ENCODE assay signal across 8 cellular contexts in the genomic region with DNA sequence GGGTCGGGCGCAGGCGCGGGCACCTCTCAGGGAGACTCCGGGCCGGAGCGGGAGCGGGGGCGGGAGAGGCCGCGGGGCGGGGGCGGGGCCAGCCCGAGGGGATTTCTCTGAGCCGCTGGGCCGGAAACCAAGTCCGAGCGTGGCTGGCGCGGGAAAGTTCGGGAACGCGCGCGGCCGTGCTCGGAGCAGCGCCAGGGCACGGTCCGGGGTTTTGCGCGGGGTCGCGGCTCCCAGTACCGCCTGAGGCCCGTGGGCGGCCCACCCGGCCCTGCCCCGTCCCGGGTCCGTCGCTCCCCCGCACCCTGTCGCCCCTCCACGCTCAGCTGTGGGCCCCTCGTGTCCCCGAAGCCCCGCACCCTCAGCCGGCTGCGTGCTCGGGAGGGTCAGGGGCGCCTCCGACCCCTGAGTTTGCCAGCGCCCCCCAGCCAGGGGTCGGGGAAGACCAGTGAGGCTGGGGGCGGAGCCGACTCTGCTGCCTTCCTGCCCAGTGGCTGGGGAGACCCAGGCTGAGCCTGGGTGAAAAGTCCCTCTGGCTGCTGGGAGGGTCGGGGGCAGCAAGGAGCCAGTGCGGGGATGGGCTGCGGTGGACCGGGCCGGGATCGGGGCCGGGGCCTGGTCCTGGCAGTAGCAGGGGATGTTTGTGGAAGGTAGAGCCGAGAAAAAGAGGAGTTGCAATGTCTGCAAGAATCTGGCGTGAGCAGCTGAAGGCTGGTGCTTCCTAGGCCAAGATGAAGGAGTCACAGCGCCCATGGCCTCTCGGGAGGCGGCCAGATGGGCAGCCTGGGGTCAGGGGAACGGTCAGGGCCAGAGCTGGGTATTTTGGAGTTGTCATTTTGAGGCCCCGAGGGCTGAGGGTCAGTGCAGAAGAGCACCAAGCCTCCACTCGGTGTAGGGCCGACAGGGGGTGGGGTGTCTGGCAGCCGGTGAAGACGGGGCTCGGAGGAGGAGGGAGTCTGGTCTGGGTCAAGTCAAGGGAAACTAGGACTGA. TPM values are rescaled to one million over a fixed set of nuclear protein-coding genes. Genes with fewer than 3 reads are reported as not detected.
DNase-seq lines count a peak whose midpoint lies in the region; ATAC-seq and TF ChIP-seq lines count a peak whose summit lies in the region.

No MANE protein-coding gene starts in this region.

- H3K27ac ChIP-seq in DOHH2 (ENCODE audit: low read depth, low read length) (peak overlapping the region; percentile 49), mucosa of rectum (ENCODE audit: low read depth in 2 of 2, low read length in 2 of 2) (peak overlapping the region; percentile 68 to 77), upper lobe of left lung (peak overlapping the region; percentile 84 to 98 (median 89))

- TF ChIP-seq CTCF in DOHH2 (IDR thresholded peaks at IDR 0.05; ENCODE audit: low read depth, low read length, poor library complexity, severe bottlenecking) (no peak), WI38 (IDR thresholded peaks at IDR 0.05; ENCODE audit: low read depth, low read length) (no peak), upper lobe of left lung (IDR thresholded peaks at IDR 0.05) (no peak)

- no peaks in the 10 kb centered on the region for H3K9me2 ChIP-seq in DOHH2 (replicated peaks; ENCODE audit: control insufficient read depth, low read length)

- 1 to 2% methylated on average over 34 to 63 of the region's 76 CpGs for WGBS in upper lobe of left lung, 2 donors

- peaks cover 64% of the 10 kb centered on the region for H3K79me2 ChIP-seq in DOHH2 (ENCODE audit: control insufficient read depth, low read length)

- DNase-seq in upper lobe of left lung (peak in 1 of 2 donors; percentile 42), KG1 (lab: John Stamatoyannopoulos, UW) (no peak)

- H3K27me3 ChIP-seq in DOHH2 (ENCODE audit: control insufficient read depth, low read length): no peaks in the 10 kb centered on the region
- H3K27me3 ChIP-seq in endocrine pancreas (ENCODE audit: control insufficient read depth, insufficient read depth, low read length): no peaks in the 10 kb centered on the region
- no peaks in the 10 kb centered on the region for H3K27me3 ChIP-seq in mucosa of rectum (ENCODE audit: control insufficient read depth in 2 of 2, insufficient read depth in 2 of 2, low read length in 2 of 2)
- no peaks in the 10 kb centered on the region for H3K27me3 ChIP-seq in upper lobe of left lung

- H3K4me2 ChIP-seq in DOHH2 (ENCODE audit: low read length): peak overlapping the region; percentile 64

- TF ChIP-seq EP300 in upper lobe of left lung (IDR thresholded peaks at IDR 0.05): no peak

- peaks cover 24% of the 10 kb centered on the region for H3K4me1 ChIP-seq in DOHH2 (ENCODE audit: control insufficient read depth, low read length)
- no peaks in the 10 kb centered on the region for H3K4me1 ChIP-seq in endocrine pancreas (ENCODE audit: control insufficient read depth, insufficient read depth, low read length)
- H3K4me1 ChIP-seq in mucosa of rectum (ENCODE audit: control insufficient read depth in 2 of 2, insufficient read depth in 2 of 2, low read length in 2 of 2): peaks cover 13 to 27% of the 10 kb centered on the region in 2 donors
- peaks cover 25 to 41% (median 29%) of the 10 kb centered on the region in 4 donors for H3K4me1 ChIP-seq in upper lobe of left lung

- peaks cover 3% of the 10 kb centered on the region; the same call in 1 of the 2 replicates for H4K20me1 ChIP-seq in DOHH2 (ENCODE audit: control insufficient read depth, insufficient read depth, low read depth, low read length)

- ATAC-seq in GM19351 (IDR thresholded peaks at IDR 0.05; ENCODE audit: unreplicated experiment) (peak; percentile 31), HG03442 (IDR thresholded peaks at IDR 0.05; ENCODE audit: unreplicated experiment) (peak; percentile 27), upper lobe of left lung (ENCODE audit: low FRiP score in 2 of 2) (peak; percentile 12 to 61)

- H3K36me3 ChIP-seq in DOHH2 (ENCODE audit: control insufficient read depth, low read length) (peaks cover 39% of the 10 kb centered on the region), endocrine pancreas (ENCODE audit: control insufficient read depth, insufficient read depth, low read length) (no peaks in the 10 kb centered on the region), mucosa of rectum (ENCODE audit: control insufficient read depth in 2 of 2, insufficient read depth in 2 of 2, low read length in 2 of 2) (peaks cover 2 to 5% of the 10 kb centered on the region in 2 donors), upper lobe of left lung (peaks cover 0 to 13% (median 4%) of the 10 kb centered on the region in 4 donors)

- no peaks in the 10 kb centered on the region for H3K9me3 ChIP-seq in DOHH2 (ENCODE audit: control insufficient read depth, insufficient read depth, low read length)
- H3K9me3 ChIP-seq in endocrine pancreas (ENCODE audit: control insufficient read depth, low read length): no peaks in the 10 kb centered on the region
- H3K9me3 ChIP-seq in mucosa of rectum (ENCODE audit: control insufficient read depth in 2 of 2, low read length in 2 of 2): no peaks in the 10 kb centered on the region
- H3K9me3 ChIP-seq in upper lobe of left lung: no peaks in the 10 kb centered on the region

- H3K4me3 ChIP-seq in DOHH2 (ENCODE audit: low read length): peak overlapping the region; percentile 79
- peak overlapping the region; percentile 81 for H3K4me3 ChIP-seq in WI38 (ENCODE audit: low read depth, low read length)
- H3K4me3 ChIP-seq in endocrine pancreas (ENCODE audit: control insufficient read depth, insufficient read depth, low read length): peak overlapping the region; percentile 11
- peak overlapping the region; percentile 70 to 88 for H3K4me3 ChIP-seq in mucosa of rectum (ENCODE audit: low read length in 2 of 2)
- H3K4me3 ChIP-seq in upper lobe of left lung: peak overlapping the region; percentile 78 to 100 (median 93)

- no peak for TF ChIP-seq POLR2A in upper lobe of left lung (IDR thresholded peaks at IDR 0.05)

- no peaks in the 10 kb centered on the region for H3F3A ChIP-seq in DOHH2 (ENCODE audit: control insufficient read depth, insufficient read depth)

- H3K9ac ChIP-seq in endocrine pancreas (ENCODE audit: control insufficient read depth, insufficient read depth, low read length) (peak overlapping the region; percentile 87), mucosa of rectum (ENCODE audit: low read depth in 1 of 2, low read length in 2 of 2) (peak overlapping the region; percentile 57 to 85)

RNA-seq across cellular contexts. Expression of gene TRAF2, which starts 0.6 kb away (rescaled TPM):
- 10 to 100 TPM; 10.6 to 20.8 (median 13.4) TPM for total RNA-seq in upper lobe of left lung

RNA-seq across cellular contexts. Expression of gene EDF1, which starts 20.8 kb away (rescaled TPM):
- 100 to 1,000 TPM; 137 to 312 (median 282) TPM for total RNA-seq in upper lobe of left lung

RNA-seq across cellular contexts. Expression of gene MAMDC4, which starts 34.8 kb away (rescaled TPM):
- 10 to 100 TPM in 3 of 6 donors, 1 to 10 TPM in 3; 2.1 to 18.9 (median 11.0) TPM for total RNA-seq in upper lobe of left lung

RNA-seq across cellular contexts. Expression of gene PHPT1, which starts 37.7 kb away (rescaled TPM):
- total RNA-seq in upper lobe of left lung: 100 to 1,000 TPM in 1 of 6 donors, 10 to 100 TPM in 5; 51.3 to 135 (median 64.1) TPM

RNA-seq across cellular contexts. Expression of gene AJM1, which starts 44.6 kb away (rescaled TPM):
- 1 to 10 TPM; 1.4 to 7.3 (median 3.0) TPM for total RNA-seq in upper lobe of left lung

Comparison
In these comparisons a context has a peak if more than half of its experiments do, and no peak if none do; other contexts are left out.
1. H3K4me3 ChIP-seq: peak in every context shown above with its lines; median percentile 93 in upper lobe of left lung; 81 in WI38; 79 in DOHH2; 79 in mucosa of rectum; 11 in endocrine pancreas.